1 cellular context compared by ENCODE assay signal in genomic region chr6:3376888-3377535, GRCh38.
TF ChIP-seq lines count a peak whose summit lies in the region.

No MANE protein-coding gene starts in this region.

TF ChIP-seq in GM23338, 12 proteins besides CTCF, POLR2A, EP300 and RAD21:
- TF ChIP-seq ZNF462 (CRISPR knock-in tag; IDR thresholded peaks at IDR 0.05) (no peak), JUNB (IDR thresholded peaks at IDR 0.05; ENCODE audit: unreplicated experiment) (no peak), CREB1 (CRISPR knock-in tag; IDR thresholded peaks at IDR 0.05; ENCODE audit: low read depth) (no peak), STAT1 (IDR thresholded peaks at IDR 0.05; ENCODE audit: unreplicated experiment) (no peak), ETS1 (IDR thresholded peaks at IDR 0.05) (no peak), ZNF114 (CRISPR knock-in tag; IDR thresholded peaks at IDR 0.05) (no peak), ZNF331 (CRISPR knock-in tag; IDR thresholded peaks at IDR 0.05; ENCODE audit: low read depth) (no peak), POLR2AphosphoS5 (IDR thresholded peaks at IDR 0.05; ENCODE audit: low read depth) (no peak), EZH2 (IDR thresholded peaks at IDR 0.05; ENCODE audit: low read depth, unreplicated experiment) (no peak), REST (IDR thresholded peaks at IDR 0.05; ENCODE audit: unreplicated experiment) (no peak), NANOG (IDR thresholded peaks at IDR 0.05; ENCODE audit: borderline replicate concordance) (no peak), EZH2phosphoT487 (IDR thresholded peaks at IDR 0.05; ENCODE audit: unreplicated experiment) (no peak)
TF ChIP-seq in GM23338: peak in this region for 0.
